ENCODE assay signal across 31 cellular contexts in the genomic region with DNA sequence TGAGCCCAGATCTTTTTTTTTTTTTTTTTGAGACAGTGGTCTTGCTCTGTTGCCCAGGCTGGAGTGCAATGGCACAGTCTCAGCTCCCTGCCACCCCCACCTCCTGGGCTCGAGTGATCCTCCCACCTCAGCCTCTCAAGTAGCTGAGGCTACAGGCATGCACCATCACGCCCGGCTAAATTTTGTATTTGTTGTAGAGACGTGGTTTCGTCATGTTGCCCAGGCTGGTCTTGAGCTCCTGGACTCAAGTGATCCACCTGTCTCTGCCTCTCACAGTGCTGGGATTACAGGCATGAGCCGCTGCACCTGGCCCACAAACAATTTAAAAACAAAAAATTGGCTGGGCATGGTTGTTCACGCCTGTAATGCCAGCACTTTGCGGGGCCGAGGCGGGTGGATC. TPM values are rescaled to one million over a fixed set of nuclear protein-coding genes. Genes with fewer than 3 reads are reported as not detected.
DNase-seq lines count a peak whose midpoint lies in the region; TF ChIP-seq lines count a peak whose summit lies in the region.
"Had no signal": no experiment of that assay in that cellular context is flagged by ENCODE, and none has a peak within 500 bp of the region (broad histone marks: within the 10 kb centered on the region; RNA-seq: fewer than 3 reads in every experiment).

No MANE protein-coding gene starts in this region.

- H3K4me1 Mint-ChIP-seq in activated CD4-positive, alpha-beta memory T cell treated with anti-CD3 and anti-CD28 coated beads for 36 hours (ENCODE audit: low read depth) = peaks cover 18% of the 10 kb centered on the region
- H3K4me1 Mint-ChIP-seq: WTC11 had no signal

- intact Hi-C loops in activated CD4-positive, alpha-beta memory T cell treated with anti-CD3 and anti-CD28 coated beads for 36 hours (cut with micrococcal nuclease) = no loop called here

- DNase-seq in DMS79 (lab: John Stamatoyannopoulos, UW) (peak; percentile 73), LHCN-M2 (ENCODE audit: low read depth) (peak; percentile 34), NCI-H345 treated with DMSO at 0.1 percent for 48 hours (lab: John Stamatoyannopoulos, UW; ENCODE audit: unreplicated experiment) (peak; percentile 17), epithelial cell of esophagus (ENCODE audit: low read depth) (peak; percentile 78), GM19240 (ENCODE audit: insufficient read length, low spot score) (no peak), LoVo (ENCODE audit: low spot score) (no peak)
- DNase-seq in activated CD4-positive, alpha-beta memory T cell treated with anti-CD3 and anti-CD28 coated beads for 36 hours = no peak
- DNase-seq: ACHN; activated CD4-positive, alpha-beta T cell treated with anti-CD3 and anti-CD28 coated beads, Interleukin-2, amount 10 ng/mL, durations not matched to agents 7 days and 5 days; activated effector memory CD4-positive, alpha-beta T cell treated with anti-CD3 and anti-CD28 coated beads, Interleukin-2, amount 50 U/mL, for 16 hours; activated naive CD8-positive, alpha-beta T cell treated with anti-CD3 and anti-CD28 coated beads, Interleukin-2, amount 10 ng/mL, durations not matched to agents 7 days and 5 days; activated T-cell treated with anti-CD3 and anti-CD28 coated beads, Interleukin-2, amount 50 U/mL, for 24 hours; aorta; CD4-positive, alpha-beta memory T cell; effector CD4-positive, alpha-beta T cell; hypothalamus; lower lobe of right lung; MG63; natural killer cell; NCI-H748 treated with DMSO at 0.1 percent for 48 hours; occipital lobe; stimulated activated CD4-positive, alpha-beta T cell treated with anti-CD3 and anti-CD28 coated beads, Interleukin-12 subunit alpha, Interleukin-12 subunit beta, amount 100 ng/mL, for 4 hours; stimulated activated CD4-positive, alpha-beta T cell treated with anti-CD3 and anti-CD28 coated beads, Interleukin-2, amount 100 ng/mL, for 48 hours; stomach; T1000; tibial artery had no signal

- no peak overlapping the region for H3K4me3 ChIP-seq in epithelial cell of esophagus (ENCODE audit: low read length)
- H3K4me3 ChIP-seq: cardiac muscle cell, HAP-1, lower lobe of right lung, MG63, prostate gland, stomach, tibial artery had no signal

- H3K36me3 Mint-ChIP-seq in activated CD4-positive, alpha-beta memory T cell treated with anti-CD3 and anti-CD28 coated beads for 36 hours = no peaks in the 10 kb centered on the region
- H3K36me3 Mint-ChIP-seq: activated naive CD8-positive, alpha-beta T cell treated with anti-CD3 and anti-CD28 coated beads, Interleukin-2, amount 10 ng/mL, durations not matched to agents 7 days and 5 days; CD4-positive, alpha-beta memory T cell; natural killer cell; WTC11 had no signal

- POLR2A ChIA-PET in activated CD4-positive, alpha-beta memory T cell treated with anti-CD3 and anti-CD28 coated beads for 36 hours (lab: Charles Lee) = no interaction called here

- H3K9me3 Mint-ChIP-seq in activated CD4-positive, alpha-beta memory T cell treated with anti-CD3 and anti-CD28 coated beads for 36 hours = no peaks in the 10 kb centered on the region
- H3K9me3 Mint-ChIP-seq: activated naive CD8-positive, alpha-beta T cell treated with anti-CD3 and anti-CD28 coated beads, Interleukin-2, amount 10 ng/mL, durations not matched to agents 7 days and 5 days; activated T-cell treated with anti-CD3 and anti-CD28 coated beads, Interleukin-2, amount 50 U/mL, for 24 hours; natural killer cell; WTC11 had no signal

- no peak for TF ChIP-seq CTCF in epithelial cell of esophagus (IDR thresholded peaks at IDR 0.05; ENCODE audit: insufficient read depth, low read depth, low read length, missing control alignments)

- no peak overlapping the region for H3K4me3 Mint-ChIP-seq in activated CD4-positive, alpha-beta memory T cell treated with anti-CD3 and anti-CD28 coated beads for 36 hours
- H3K4me3 Mint-ChIP-seq: activated CD4-positive, alpha-beta T cell treated with anti-CD3 and anti-CD28 coated beads, Interleukin-2, amount 10 ng/mL, durations not matched to agents 7 days and 5 days; activated naive CD8-positive, alpha-beta T cell treated with anti-CD3 and anti-CD28 coated beads, Interleukin-2, amount 10 ng/mL, durations not matched to agents 7 days and 5 days; activated T-cell treated with anti-CD3 and anti-CD28 coated beads, Interleukin-2, amount 50 U/mL, for 24 hours; B cell; CD4-positive, alpha-beta memory T cell; natural killer cell; WTC11 had no signal

- CTCF ChIA-PET in activated CD4-positive, alpha-beta memory T cell treated with anti-CD3 and anti-CD28 coated beads for 36 hours (lab: Charles Lee) = interaction anchor here (1.5 kb wide), 1 partner anchor 10 kb away, joined by 4 read pairs; no protein-coding TSS in a partner anchor

- no peaks in the 10 kb centered on the region for H3K27me3 Mint-ChIP-seq in activated CD4-positive, alpha-beta memory T cell treated with anti-CD3 and anti-CD28 coated beads for 36 hours
- H3K27me3 Mint-ChIP-seq: activated CD4-positive, alpha-beta T cell treated with anti-CD3 and anti-CD28 coated beads, Interleukin-2, amount 10 ng/mL, durations not matched to agents 7 days and 5 days; activated T-cell treated with anti-CD3 and anti-CD28 coated beads, Interleukin-2, amount 50 U/mL, for 24 hours; CD4-positive, alpha-beta memory T cell had no signal

- H3K27ac Mint-ChIP-seq in activated CD4-positive, alpha-beta memory T cell treated with anti-CD3 and anti-CD28 coated beads for 36 hours = no peak overlapping the region
- H3K27ac Mint-ChIP-seq: activated CD4-positive, alpha-beta T cell treated with anti-CD3 and anti-CD28 coated beads, Interleukin-2, amount 10 ng/mL, durations not matched to agents 7 days and 5 days; activated T-cell treated with anti-CD3 and anti-CD28 coated beads, Interleukin-2, amount 50 U/mL, for 24 hours; B cell; natural killer cell; WTC11 had no signal

RNA-seq across cellular contexts. Expression of gene SLC6A6, which starts 22.6 kb away (rescaled TPM):
- total RNA-seq in LHCN-M2 (2014; rRNA removed) = 21.4 and 25.5 TPM in 2 replicates
- polyA plus RNA-seq in LHCN-M2 (2012) = 18.1 TPM
- total RNA-seq in activated CD4-positive, alpha-beta memory T cell treated with anti-CD3 and anti-CD28 coated beads for 36 hours = 10 to 100 TPM; 44.0 to 45.1 TPM

Comparison
In these comparisons a context has a peak if more than half of its experiments do, and no peak if none do; other contexts are left out.
1. DNase-seq: peak in DMS79 (single experiment), LHCN-M2 (single experiment), NCI-H345 treated with DMSO at 0.1 percent for 48 hours (single experiment) and epithelial cell of esophagus (single experiment); none in activated CD4-positive, alpha-beta memory T cell treated with anti-CD3 and anti-CD28 coated beads for 36 hours (single experiment), GM19240 (single experiment) and LoVo (single experiment).